Comparison of ENCODE assay signal across 24 cellular contexts in the genomic region with DNA sequence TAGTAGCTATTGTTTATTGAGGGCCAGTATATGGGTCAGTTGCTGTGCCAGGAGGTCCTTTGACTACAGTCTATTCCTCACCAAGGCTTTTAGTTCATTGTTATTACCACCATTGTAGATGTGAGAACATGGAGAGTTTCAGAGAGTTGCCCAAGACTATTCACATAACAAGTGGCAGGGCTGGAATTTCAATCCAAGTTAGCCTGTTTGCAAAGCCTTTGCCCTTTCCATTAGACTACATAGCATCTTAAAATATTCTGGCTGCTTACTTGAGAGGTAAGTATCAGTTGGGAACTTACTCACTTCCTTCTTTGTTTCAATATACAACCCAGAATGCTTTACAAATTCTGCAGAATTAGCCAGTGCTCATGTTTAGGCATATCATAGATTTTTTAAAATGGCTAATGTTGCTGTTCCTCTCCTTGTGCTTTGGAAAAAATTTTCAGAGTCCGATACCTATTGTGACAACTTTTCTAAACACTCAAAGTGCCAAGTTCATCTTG.
DNase-seq lines count a peak whose midpoint lies in the region; ATAC-seq, FAIRE-seq and TF ChIP-seq lines count a peak whose summit lies in the region.
"Had no signal": no experiment of that assay in that cellular context is flagged by ENCODE, and none has a peak within 500 bp of the region (broad histone marks: within the 10 kb centered on the region; RNA-seq: fewer than 3 reads in every experiment).

No MANE protein-coding gene starts in this region.

- H3K79me2 ChIP-seq in smooth muscle cell (ENCODE audit: low read depth): no peaks in the 10 kb centered on the region

- TF ChIP-seq POLR2A in esophagus muscularis mucosa (IDR thresholded peaks at IDR 0.05; ENCODE audit: low read depth) (no peak), GM12892 (IDR thresholded peaks at IDR 0.05; ENCODE audit: low read depth, low read length) (no peak)

- DNase-seq in esophagus muscularis mucosa (ENCODE audit: extremely low spot score): peak; percentile 24
- DNase-seq in mesothelial cell of epicardium (ENCODE audit: low spot score in 2 of 2, unreplicated experiment in 2 of 2): no peak
- DNase-seq in smooth muscle cell (lab: John Stamatoyannopoulos, UW; ENCODE audit: unreplicated experiment): no peak
- no peak for DNase-seq in NCI-H2227 treated with DMSO at 0.1 percent for 48 hours (lab: John Stamatoyannopoulos, UW)
- no peak for DNase-seq in GM12892 (ENCODE audit: insufficient read length)
- no peak for DNase-seq in SKM-1 treated with dmso at 0.1 percent for 144 hours (lab: John Stamatoyannopoulos, UW; ENCODE audit: unreplicated experiment)
- DNase-seq: 8988T, COR-L47, DMS153, GDM1, KBM-7, NCI-H1105 treated with DMSO at 0.1 percent for 48 hours, NCI-H1694, NCI-H2081 treated with DMSO at 0.1 percent for 48 hours, NCI-H510A, NCI-H774, SJCRH30 had no signal

- H3K27me3 Mint-ChIP-seq in mesothelial cell of epicardium (ENCODE audit: low read depth): no peaks in the 10 kb centered on the region
- H3K27me3 Mint-ChIP-seq: B cell had no signal

- H3F3A ChIP-seq in smooth muscle cell (ENCODE audit: low read depth): peaks cover 1% of the 10 kb centered on the region

- H3K9me3 ChIP-seq in esophagus muscularis mucosa (no peaks in the 10 kb centered on the region), smooth muscle cell (replicated peaks; ENCODE audit: low read depth) (no peaks in the 10 kb centered on the region)

- TF ChIP-seq EP300 in esophagus muscularis mucosa (IDR thresholded peaks at IDR 0.05): no peak

- 47% methylated on average over 1 of the region's 1 CpG for WGBS in esophagus muscularis mucosa
- WGBS in smooth muscle cell (ENCODE audit: low lambda C conversion rate): 94% methylated on average over 1 of the region's 1 CpG

- H3K27ac ChIP-seq in esophagus muscularis mucosa (replicated peaks in 1 of 4) (peak overlapping the region in 2 of 4 donors; percentile 2 to 30), smooth muscle cell (ENCODE audit: low read depth) (peak overlapping the region; percentile 24)
- H3K27ac ChIP-seq: SJCRH30 had no signal

- FAIRE-seq in GM12892 (lab: Jason Lieb, UNC): no peak
- FAIRE-seq: GM19239, H1, HepG2 had no signal

- H2AFZ ChIP-seq in smooth muscle cell (ENCODE audit: low read depth): no peak overlapping the region

- H3K27ac Mint-ChIP-seq in mesothelial cell of epicardium: peak overlapping the region; percentile 55
- H3K27ac Mint-ChIP-seq: B cell had no signal

- H3K9me3 Mint-ChIP-seq in mesothelial cell of epicardium: no peaks in the 10 kb centered on the region

- H4K20me1 ChIP-seq in smooth muscle cell (ENCODE audit: low read depth): no peaks in the 10 kb centered on the region

- H3K4me3 Mint-ChIP-seq in mesothelial cell of epicardium: no peak overlapping the region
- H3K4me3 Mint-ChIP-seq: B cell had no signal

- no peak for TF ChIP-seq CTCF in esophagus muscularis mucosa (IDR thresholded peaks at IDR 0.05)
- TF ChIP-seq CTCF in mesothelial cell of epicardium (IDR thresholded peaks at IDR 0.05; ENCODE audit: unreplicated experiment): no peak
- TF ChIP-seq CTCF in smooth muscle cell (IDR thresholded peaks at IDR 0.05; ENCODE audit: borderline replicate concordance, insufficient read depth, poor library complexity, severe bottlenecking): no peak

- ATAC-seq in HG02870 (IDR thresholded peaks at IDR 0.05; ENCODE audit: unreplicated experiment): peak; percentile 47
- no peak for ATAC-seq in GM19455 (IDR thresholded peaks at IDR 0.05; ENCODE audit: unreplicated experiment)
- ATAC-seq: HepG2, Panc1 had no signal

- H3K36me3 ChIP-seq in esophagus muscularis mucosa: no peaks in the 10 kb centered on the region
- no peaks in the 10 kb centered on the region for H3K36me3 ChIP-seq in smooth muscle cell (ENCODE audit: low read depth)
- H3K36me3 ChIP-seq: SJCRH30 had no signal

- H3K27me3 ChIP-seq in esophagus muscularis mucosa (no peaks in the 10 kb centered on the region), smooth muscle cell (ENCODE audit: low read depth) (no peaks in the 10 kb centered on the region)
- H3K27me3 ChIP-seq: SJCRH30 had no signal

- intact Hi-C loops in esophagus muscularis mucosa (cut with DNase I): no loop called here

- H3K4me1 ChIP-seq in esophagus muscularis mucosa (peaks cover 23 to 52% (median 35%) of the 10 kb centered on the region in 4 donors), smooth muscle cell (ENCODE audit: low read depth) (no peaks in the 10 kb centered on the region)

- no peak overlapping the region for H3K4me3 ChIP-seq in esophagus muscularis mucosa
- H3K4me3 ChIP-seq in smooth muscle cell: no peak overlapping the region
- H3K4me3 ChIP-seq: SJCRH30 had no signal

- no peak overlapping the region for H3K9ac ChIP-seq in smooth muscle cell (ENCODE audit: low read depth)

- H3K36me3 Mint-ChIP-seq in mesothelial cell of epicardium: no peaks in the 10 kb centered on the region

- H3K4me2 ChIP-seq in smooth muscle cell: no peak overlapping the region

- H3K4me1 Mint-ChIP-seq in mesothelial cell of epicardium: peaks cover 85% of the 10 kb centered on the region
- H3K4me1 Mint-ChIP-seq: B cell had no signal
